Comparison of ENCODE assay signal across 13 cellular contexts in the genomic region with DNA sequence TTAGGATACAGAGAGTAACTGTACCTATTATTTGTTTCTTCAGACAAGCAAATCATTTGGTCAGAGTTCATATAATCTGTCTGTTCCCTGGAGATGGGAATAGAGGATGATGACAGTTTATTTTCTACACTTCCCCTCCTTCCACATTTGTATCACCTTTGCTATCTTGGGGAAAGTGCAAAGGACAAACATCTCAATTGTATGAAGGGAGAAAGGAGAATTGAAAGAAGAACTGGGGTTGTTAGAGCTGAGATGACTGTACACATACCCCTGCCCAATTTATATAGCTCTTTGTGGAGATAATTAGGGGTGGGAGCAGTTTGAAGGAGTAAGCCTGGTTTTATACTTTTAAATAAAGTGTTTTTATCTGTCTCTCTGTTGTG. TPM values are rescaled to one million over a fixed set of nuclear protein-coding genes. Genes with fewer than 3 reads are reported as not detected.
DNase-seq lines count a peak whose midpoint lies in the region; ATAC-seq and TF ChIP-seq lines count a peak whose summit lies in the region.
"Had no signal": no experiment of that assay in that cellular context is flagged by ENCODE, and none has a peak within 500 bp of the region (broad histone marks: within the 10 kb centered on the region; RNA-seq: fewer than 3 reads in every experiment).

No MANE protein-coding gene starts in this region.

- intact Hi-C loops in heart left ventricle (cut with DNase I) (loop anchor here in 4 of 10 donors (1.0 to 5.0 kb wide), 4 partner anchors 18 to 121 kb away; a partner anchor contains a TSS), Right ventricle myocardium superior (cut with DNase I) (loop anchor here (10.0 kb wide), 1 partner anchor 64 kb away; a partner anchor contains a TSS), vagina (cut with DNase I) (loop anchor here (2.0 kb wide), 1 partner anchor 18 kb away; a partner anchor contains a TSS)

- TF ChIP-seq CTCF in heart left ventricle (IDR thresholded peaks at IDR 0.05) (no peak), coronary artery (IDR thresholded peaks at IDR 0.05) (no peak), vagina (IDR thresholded peaks at IDR 0.05) (no peak), GM13976 (IDR thresholded peaks at IDR 0.05; ENCODE audit: borderline replicate concordance, control extremely low read depth, extremely low read depth, insufficient read depth, missing control alignments) (no peak)

- no peaks in the 10 kb centered on the region for H3K27me3 ChIP-seq in heart left ventricle
- H3K27me3 ChIP-seq in muscle layer of duodenum (ENCODE audit: low read depth, low read length), result no peaks in the 10 kb centered on the region
- no peaks in the 10 kb centered on the region for H3K27me3 ChIP-seq in vagina

- in situ Hi-C loops in GM13976 (cut with MboI; ENCODE audit: low sequenced_read_pairs, unreplicated experiment), result no loop called here

- H3K9me3 Mint-ChIP-seq in natural killer cell treated with Interleukin-12 subunit alpha and Interleukin-12 subunit beta and Interleukin-15 and Interleukin-18, amount 100 ng/mL, for 72 hours, result no peaks in the 10 kb centered on the region

- DNase-seq in heart left ventricle, result no peak
- DNase-seq in Right ventricle myocardium superior, result no peak
- DNase-seq in coronary artery (ENCODE audit: low spot score), result no peak
- no peak for DNase-seq in vagina (ENCODE audit: extremely low spot score in 2 of 2)
- DNase-seq in GM13976 (ENCODE audit: low spot score), result no peak
- DNase-seq in NCI-H774 (lab: John Stamatoyannopoulos, UW), result no peak
- no peak for DNase-seq in natural killer cell treated with Interleukin-12 subunit alpha and Interleukin-12 subunit beta and Interleukin-15 and Interleukin-18, amount 100 ng/mL, for 72 hours (ENCODE audit: low spot score)
- DNase-seq: amniotic stem cell; NCI-H1930; stimulated activated CD4-positive, alpha-beta T cell treated with anti-CD3 and anti-CD28 coated beads, Interleukin-4, amount 100 ng/mL, for 4 hours; T-helper 17 cell had no signal

- TF ChIP-seq POLR2A in heart left ventricle (IDR thresholded peaks at IDR 0.05) (no peak), vagina (IDR thresholded peaks at IDR 0.05) (no peak)

- H3K4me1 Mint-ChIP-seq in natural killer cell treated with Interleukin-12 subunit alpha and Interleukin-12 subunit beta and Interleukin-15 and Interleukin-18, amount 100 ng/mL, for 72 hours (ENCODE audit: low read depth in 2 of 2), result peaks cover 18 to 26% of the 10 kb centered on the region in 2 donors

- no peak for ATAC-seq in heart left ventricle
- ATAC-seq in Right ventricle myocardium superior (ENCODE audit: poor library complexity), result no peak
- no peak for ATAC-seq in natural killer cell treated with Interleukin-12 subunit alpha and Interleukin-12 subunit beta and Interleukin-15 and Interleukin-18, amount 100 ng/mL, for 72 hours

- H3K36me3 ChIP-seq in heart left ventricle (peaks cover 0 to 7% (median 0%) of the 10 kb centered on the region in 9 donors), muscle layer of duodenum (ENCODE audit: control insufficient read depth in 1 of 2, insufficient read depth in 2 of 2, low read length in 2 of 2) (peaks cover 0 to 11% of the 10 kb centered on the region in 2 donors), vagina (no peaks in the 10 kb centered on the region)

- no peak overlapping the region for H3K4me3 Mint-ChIP-seq in natural killer cell treated with Interleukin-12 subunit alpha and Interleukin-12 subunit beta and Interleukin-15 and Interleukin-18, amount 100 ng/mL, for 72 hours
- H3K4me3 Mint-ChIP-seq: T-helper 17 cell had no signal

- H3K27me3 Mint-ChIP-seq in natural killer cell treated with Interleukin-12 subunit alpha and Interleukin-12 subunit beta and Interleukin-15 and Interleukin-18, amount 100 ng/mL, for 72 hours, result no peaks in the 10 kb centered on the region
- H3K27me3 Mint-ChIP-seq: T-helper 17 cell had no signal

- no peaks in the 10 kb centered on the region for H3K36me3 Mint-ChIP-seq in natural killer cell treated with Interleukin-12 subunit alpha and Interleukin-12 subunit beta and Interleukin-15 and Interleukin-18, amount 100 ng/mL, for 72 hours

- H3K9me3 ChIP-seq in heart left ventricle, result no peaks in the 10 kb centered on the region
- no peaks in the 10 kb centered on the region for H3K9me3 ChIP-seq in muscle layer of duodenum (ENCODE audit: control insufficient read depth in 1 of 2, low read length in 2 of 2)
- H3K9me3 ChIP-seq in vagina, result no peaks in the 10 kb centered on the region

- H3K27ac Mint-ChIP-seq in natural killer cell treated with Interleukin-12 subunit alpha and Interleukin-12 subunit beta and Interleukin-15 and Interleukin-18, amount 100 ng/mL, for 72 hours, result no peak overlapping the region
- H3K27ac Mint-ChIP-seq: T-helper 17 cell had no signal

- peak overlapping the region in 11 of 12 donors; percentile 1 to 46 (median 36) for H3K4me3 ChIP-seq in heart left ventricle
- H3K4me3 ChIP-seq in coronary artery, result peak overlapping the region; percentile 69
- peak overlapping the region; percentile 53 to 70 for H3K4me3 ChIP-seq in muscle layer of duodenum (ENCODE audit: low read depth in 1 of 2, low read length in 2 of 2)
- peak overlapping the region; percentile 24 to 45 for H3K4me3 ChIP-seq in vagina

- peaks cover 18 to 63% (median 57%) of the 10 kb centered on the region in 12 donors for H3K4me1 ChIP-seq in heart left ventricle
- peaks cover 21 to 46% of the 10 kb centered on the region in 2 donors for H3K4me1 ChIP-seq in muscle layer of duodenum (ENCODE audit: control insufficient read depth in 1 of 2, insufficient read depth in 2 of 2, low read length in 2 of 2)
- H3K4me1 ChIP-seq in vagina, result peaks cover 45% of the 10 kb centered on the region

- H3K27ac ChIP-seq in heart left ventricle (peak overlapping the region; percentile 81 to 98 (median 96)), coronary artery (peak overlapping the region; percentile 95 to 99), muscle layer of duodenum (ENCODE audit: low read length) (peak overlapping the region; percentile 98), vagina (peak overlapping the region; percentile 95)

RNA-seq across cellular contexts. Expression of a gene that starts 14.0 kb away (rescaled TPM):
- total RNA-seq in heart left ventricle, result 10 to 100 TPM; 30.2 to 45.7 (median 36.0) TPM
- polyA plus RNA-seq in heart left ventricle, result 10 to 100 TPM; 45.8 to 69.4 TPM
- 49.2 TPM for total RNA-seq in Right ventricle myocardium superior
- total RNA-seq in vagina, result 15.0 TPM
- total RNA-seq in natural killer cell treated with Interleukin-12 subunit alpha and Interleukin-12 subunit beta and Interleukin-15 and Interleukin-18, amount 100 ng/mL, for 72 hours, result 10 to 100 TPM; 17.8 to 26.4 TPM

RNA-seq across cellular contexts. Expression of a gene that starts 14.1 kb away (rescaled TPM):
- total RNA-seq in heart left ventricle (1 to 10 TPM; 1.0 to 3.5 (median 1.7) TPM), Right ventricle myocardium superior (0.59 TPM), vagina (1.7 TPM)
- polyA plus RNA-seq in heart left ventricle, result 1 to 10 TPM in 1 of 2 donors, under 1 TPM in 1; 0.65 to 1.9 TPM
- total RNA-seq in natural killer cell treated with Interleukin-12 subunit alpha and Interleukin-12 subunit beta and Interleukin-15 and Interleukin-18, amount 100 ng/mL, for 72 hours, result 1 to 10 TPM; 1.6 to 9.1 TPM

RNA-seq across cellular contexts. Expression of a gene that starts 17.9 kb away (rescaled TPM):
- total RNA-seq in heart left ventricle (1,000 to 10,000 TPM in 4 of 9 donors, 100 to 1,000 TPM in 5; 489 to 1,925 (median 1,000) TPM), Right ventricle myocardium superior (980 TPM), vagina (1,858 TPM)
- polyA plus RNA-seq in heart left ventricle, result 100 to 1,000 TPM; 222 to 597 TPM
- total RNA-seq in natural killer cell treated with Interleukin-12 subunit alpha and Interleukin-12 subunit beta and Interleukin-15 and Interleukin-18, amount 100 ng/mL, for 72 hours, result 100 to 1,000 TPM in 1 of 2 donors, 10 to 100 TPM in 1; 87.8 to 347 TPM

RNA-seq across cellular contexts. Expression of a gene that starts 20.7 kb away (rescaled TPM):
- 10 to 100 TPM; 21.7 to 31.5 (median 26.4) TPM for total RNA-seq in heart left ventricle
- 10 to 100 TPM in 1 of 2 donors, 1 to 10 TPM in 1; 7.0 to 13.4 TPM for polyA plus RNA-seq in heart left ventricle
- 22.9 TPM for total RNA-seq in Right ventricle myocardium superior
- total RNA-seq in vagina, result 25.0 TPM
- total RNA-seq in natural killer cell treated with Interleukin-12 subunit alpha and Interleukin-12 subunit beta and Interleukin-15 and Interleukin-18, amount 100 ng/mL, for 72 hours, result 10 to 100 TPM; 28.8 to 31.3 TPM

RNA-seq across cellular contexts. Expression of a gene that starts 43.1 kb away (rescaled TPM):
- total RNA-seq in heart left ventricle, result 100 to 1,000 TPM in 3 of 9 donors, 10 to 100 TPM in 6; 21.8 to 125 (median 79.5) TPM
- 10 to 100 TPM in 1 of 2 donors, under 1 TPM in 1; 0.62 to 37.7 TPM for polyA plus RNA-seq in heart left ventricle
- 88.1 TPM for total RNA-seq in Right ventricle myocardium superior
- total RNA-seq in vagina, result not detected
- not detected for total RNA-seq in natural killer cell treated with Interleukin-12 subunit alpha and Interleukin-12 subunit beta and Interleukin-15 and Interleukin-18, amount 100 ng/mL, for 72 hours
- total RNA-seq: T-helper 17 cell had no signal
- polyA plus RNA-seq: BJ had no signal
